24 cellular contexts compared by ENCODE assay signal in the genomic region with DNA sequence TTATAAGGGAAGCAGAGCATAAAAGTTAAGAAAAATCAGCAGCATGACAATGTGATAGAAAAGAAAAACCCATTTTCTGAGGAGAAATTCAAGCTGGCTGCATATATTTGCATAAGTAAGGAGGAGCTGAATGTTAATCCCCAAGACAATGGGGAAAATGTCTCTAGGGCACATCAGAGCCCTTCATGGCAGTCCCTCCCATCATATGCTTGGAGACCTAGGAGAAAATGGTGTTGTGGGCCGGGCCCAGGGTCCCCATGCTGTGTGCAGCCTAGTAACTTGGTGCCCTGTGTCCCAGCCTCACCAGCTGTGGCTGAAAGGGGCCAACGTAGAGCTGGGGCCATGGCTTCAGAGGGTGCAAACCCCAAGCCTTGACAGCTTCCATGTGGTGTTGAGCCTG.
"Had no signal": no experiment of that assay in that cellular context is flagged by ENCODE, and none has a peak within 500 bp of the region (broad histone marks: within the 10 kb centered on the region; RNA-seq: fewer than 3 reads in every experiment).

No MANE protein-coding gene starts in this region.

- H3K27ac ChIP-seq: colonic mucosa, coronary artery, dorsolateral prefrontal cortex, epithelial cell of prostate, esophagus muscularis mucosa, esophagus squamous epithelium, foreskin keratinocyte, gastrocnemius medialis, gastroesophageal sphincter, heart left ventricle, heart right ventricle had no signal

- H3K27ac Mint-ChIP-seq: dendritic cell treated with granulocyte-macrophage colony-stimulating factor and Interleukin-4, amounts not matched to agents 40 ng/mL and 50 ng/mL, for 4 days; effector memory CD8-positive, alpha-beta T cell; endodermal cell had no signal

- H3K9me3 ChIP-seq: colonic mucosa, esophagus muscularis mucosa, esophagus squamous epithelium, gastrocnemius medialis, gastroesophageal sphincter had no signal

- H3K4me3 Mint-ChIP-seq: dendritic cell treated with granulocyte-macrophage colony-stimulating factor and Interleukin-4, amounts not matched to agents 40 ng/mL and 50 ng/mL, for 4 days; effector memory CD8-positive, alpha-beta T cell; endodermal cell had no signal

- H3K27me3 ChIP-seq: colonic mucosa, dorsolateral prefrontal cortex, esophagus muscularis mucosa, gastroesophageal sphincter had no signal

- H3K4me3 ChIP-seq: colonic mucosa, coronary artery, dorsolateral prefrontal cortex, esophagus muscularis mucosa, esophagus squamous epithelium, gastrocnemius medialis, gastroesophageal sphincter, heart left ventricle, heart right ventricle had no signal

- H3K36me3 ChIP-seq: colonic mucosa, esophagus muscularis mucosa, esophagus squamous epithelium, gastrocnemius medialis, gastroesophageal sphincter, heart left ventricle, heart right ventricle had no signal

- DNase-seq: colonic mucosa; cortex of kidney; dorsolateral prefrontal cortex; effector CD4-positive, alpha-beta T cell; effector CD8-positive, alpha-beta T cell; effector memory CD4-positive, alpha-beta T cell; effector memory CD8-positive, alpha-beta T cell; endodermal cell; erythroblast; esophagus squamous epithelium; foreskin fibroblast; foreskin keratinocyte; foreskin melanocyte; gastrocnemius medialis; glutamatergic neuron; head of caudate nucleus; heart left ventricle; heart right ventricle had no signal

- H3K27me3 Mint-ChIP-seq: dendritic cell treated with granulocyte-macrophage colony-stimulating factor and Interleukin-4, amounts not matched to agents 40 ng/mL and 50 ng/mL, for 4 days had no signal

- H3K9me3 Mint-ChIP-seq: effector memory CD8-positive, alpha-beta T cell had no signal

- H3K4me1 ChIP-seq: colonic mucosa, esophagus muscularis mucosa, esophagus squamous epithelium, foreskin keratinocyte, gastrocnemius medialis, gastroesophageal sphincter, heart left ventricle, heart right ventricle had no signal

- ATAC-seq: effector memory CD8-positive, alpha-beta T cell; esophagus mucosa; foreskin keratinocyte; gastrocnemius medialis; gastroesophageal sphincter; heart left ventricle; heart right ventricle had no signal

- H3K4me1 Mint-ChIP-seq: endodermal cell had no signal
